ENCODE assay signal across 1 cellular context in genomic region chr9:98774746-98775145, GRCh38.
TF ChIP-seq lines count a peak whose summit lies in the region.

No MANE protein-coding gene starts in this region.

TF ChIP-seq in GM23338, 12 proteins besides CTCF, POLR2A, EP300 and RAD21:
- TF ChIP-seq, protein P1, sequence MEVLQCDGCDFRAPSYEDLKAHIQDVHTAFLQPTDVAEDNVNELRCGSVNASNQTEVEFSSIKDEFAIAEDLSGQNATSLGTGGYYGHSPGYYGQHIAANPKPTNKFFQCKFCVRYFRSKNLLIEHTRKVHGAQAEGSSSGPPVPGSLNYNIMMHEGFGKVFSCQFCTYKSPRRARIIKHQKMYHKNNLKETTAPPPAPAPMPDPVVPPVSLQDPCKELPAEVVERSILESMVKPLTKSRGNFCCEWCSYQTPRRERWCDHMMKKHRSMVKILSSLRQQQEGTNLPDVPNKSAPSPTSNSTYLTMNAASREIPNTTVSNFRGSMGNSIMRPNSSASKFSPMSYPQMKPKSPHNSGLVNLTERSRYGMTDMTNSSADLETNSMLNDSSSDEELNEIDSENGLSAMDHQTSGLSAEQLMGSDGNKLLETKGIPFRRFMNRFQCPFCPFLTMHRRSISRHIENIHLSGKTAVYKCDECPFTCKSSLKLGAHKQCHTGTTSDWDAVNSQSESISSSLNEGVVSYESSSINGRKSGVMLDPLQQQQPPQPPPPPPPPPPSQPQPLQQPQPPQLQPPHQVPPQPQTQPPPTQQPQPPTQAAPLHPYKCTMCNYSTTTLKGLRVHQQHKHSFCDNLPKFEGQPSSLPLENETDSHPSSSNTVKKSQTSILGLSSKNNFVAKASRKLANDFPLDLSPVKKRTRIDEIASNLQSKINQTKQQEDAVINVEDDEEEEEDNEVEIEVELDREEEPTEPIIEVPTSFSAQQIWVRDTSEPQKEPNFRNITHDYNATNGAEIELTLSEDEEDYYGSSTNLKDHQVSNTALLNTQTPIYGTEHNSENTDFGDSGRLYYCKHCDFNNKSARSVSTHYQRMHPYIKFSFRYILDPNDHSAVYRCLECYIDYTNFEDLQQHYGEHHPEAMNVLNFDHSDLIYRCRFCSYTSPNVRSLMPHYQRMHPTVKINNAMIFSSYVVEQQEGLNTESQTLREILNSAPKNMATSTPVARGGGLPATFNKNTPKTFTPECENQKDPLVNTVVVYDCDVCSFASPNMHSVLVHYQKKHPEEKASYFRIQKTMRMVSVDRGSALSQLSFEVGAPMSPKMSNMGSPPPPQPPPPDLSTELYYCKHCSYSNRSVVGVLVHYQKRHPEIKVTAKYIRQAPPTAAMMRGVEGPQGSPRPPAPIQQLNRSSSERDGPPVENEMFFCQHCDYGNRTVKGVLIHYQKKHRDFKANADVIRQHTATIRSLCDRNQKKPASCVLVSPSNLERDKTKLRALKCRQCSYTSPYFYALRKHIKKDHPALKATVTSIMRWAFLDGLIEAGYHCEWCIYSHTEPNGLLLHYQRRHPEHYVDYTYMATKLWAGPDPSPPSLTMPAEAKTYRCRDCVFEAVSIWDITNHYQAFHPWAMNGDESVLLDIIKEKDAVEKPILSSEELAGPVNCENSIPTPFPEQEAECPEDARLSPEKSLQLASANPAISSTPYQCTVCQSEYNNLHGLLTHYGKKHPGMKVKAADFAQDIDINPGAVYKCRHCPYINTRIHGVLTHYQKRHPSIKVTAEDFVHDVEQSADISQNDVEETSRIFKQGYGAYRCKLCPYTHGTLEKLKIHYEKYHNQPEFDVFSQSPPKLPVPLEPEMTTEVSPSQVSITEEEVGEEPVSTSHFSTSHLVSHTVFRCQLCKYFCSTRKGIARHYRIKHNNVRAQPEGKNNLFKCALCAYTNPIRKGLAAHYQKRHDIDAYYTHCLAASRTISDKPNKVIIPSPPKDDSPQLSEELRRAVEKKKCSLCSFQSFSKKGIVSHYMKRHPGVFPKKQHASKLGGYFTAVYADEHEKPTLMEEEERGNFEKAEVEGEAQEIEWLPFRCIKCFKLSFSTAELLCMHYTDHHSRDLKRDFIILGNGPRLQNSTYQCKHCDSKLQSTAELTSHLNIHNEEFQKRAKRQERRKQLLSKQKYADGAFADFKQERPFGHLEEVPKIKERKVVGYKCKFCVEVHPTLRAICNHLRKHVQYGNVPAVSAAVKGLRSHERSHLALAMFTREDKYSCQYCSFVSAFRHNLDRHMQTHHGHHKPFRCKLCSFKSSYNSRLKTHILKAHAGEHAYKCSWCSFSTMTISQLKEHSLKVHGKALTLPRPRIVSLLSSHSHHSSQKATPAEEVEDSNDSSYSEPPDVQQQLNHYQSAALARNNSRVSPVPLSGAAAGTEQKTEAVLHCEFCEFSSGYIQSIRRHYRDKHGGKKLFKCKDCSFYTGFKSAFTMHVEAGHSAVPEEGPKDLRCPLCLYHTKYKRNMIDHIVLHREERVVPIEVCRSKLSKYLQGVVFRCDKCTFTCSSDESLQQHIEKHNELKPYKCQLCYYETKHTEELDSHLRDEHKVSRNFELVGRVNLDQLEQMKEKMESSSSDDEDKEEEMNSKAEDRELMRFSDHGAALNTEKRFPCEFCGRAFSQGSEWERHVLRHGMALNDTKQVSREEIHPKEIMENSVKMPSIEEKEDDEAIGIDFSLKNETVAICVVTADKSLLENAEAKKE (CRISPR knock-in tag; IDR thresholded peaks at IDR 0.05) = no peak
- TF ChIP-seq ETS1 (IDR thresholded peaks at IDR 0.05) (no peak), EZH2phosphoT487 (IDR thresholded peaks at IDR 0.05; ENCODE audit: unreplicated experiment) (no peak), STAT1 (IDR thresholded peaks at IDR 0.05; ENCODE audit: unreplicated experiment) (no peak), ZNF114 (CRISPR knock-in tag; IDR thresholded peaks at IDR 0.05) (no peak), EZH2 (IDR thresholded peaks at IDR 0.05; ENCODE audit: low read depth, unreplicated experiment) (no peak), JUNB (IDR thresholded peaks at IDR 0.05; ENCODE audit: unreplicated experiment) (no peak), POLR2AphosphoS5 (IDR thresholded peaks at IDR 0.05; ENCODE audit: low read depth) (no peak), CREB1 (CRISPR knock-in tag; IDR thresholded peaks at IDR 0.05; ENCODE audit: low read depth) (no peak), ZNF331 (CRISPR knock-in tag; IDR thresholded peaks at IDR 0.05; ENCODE audit: low read depth) (no peak), NANOG (IDR thresholded peaks at IDR 0.05; ENCODE audit: borderline replicate concordance) (no peak)
- TF ChIP-seq, protein P2, sequence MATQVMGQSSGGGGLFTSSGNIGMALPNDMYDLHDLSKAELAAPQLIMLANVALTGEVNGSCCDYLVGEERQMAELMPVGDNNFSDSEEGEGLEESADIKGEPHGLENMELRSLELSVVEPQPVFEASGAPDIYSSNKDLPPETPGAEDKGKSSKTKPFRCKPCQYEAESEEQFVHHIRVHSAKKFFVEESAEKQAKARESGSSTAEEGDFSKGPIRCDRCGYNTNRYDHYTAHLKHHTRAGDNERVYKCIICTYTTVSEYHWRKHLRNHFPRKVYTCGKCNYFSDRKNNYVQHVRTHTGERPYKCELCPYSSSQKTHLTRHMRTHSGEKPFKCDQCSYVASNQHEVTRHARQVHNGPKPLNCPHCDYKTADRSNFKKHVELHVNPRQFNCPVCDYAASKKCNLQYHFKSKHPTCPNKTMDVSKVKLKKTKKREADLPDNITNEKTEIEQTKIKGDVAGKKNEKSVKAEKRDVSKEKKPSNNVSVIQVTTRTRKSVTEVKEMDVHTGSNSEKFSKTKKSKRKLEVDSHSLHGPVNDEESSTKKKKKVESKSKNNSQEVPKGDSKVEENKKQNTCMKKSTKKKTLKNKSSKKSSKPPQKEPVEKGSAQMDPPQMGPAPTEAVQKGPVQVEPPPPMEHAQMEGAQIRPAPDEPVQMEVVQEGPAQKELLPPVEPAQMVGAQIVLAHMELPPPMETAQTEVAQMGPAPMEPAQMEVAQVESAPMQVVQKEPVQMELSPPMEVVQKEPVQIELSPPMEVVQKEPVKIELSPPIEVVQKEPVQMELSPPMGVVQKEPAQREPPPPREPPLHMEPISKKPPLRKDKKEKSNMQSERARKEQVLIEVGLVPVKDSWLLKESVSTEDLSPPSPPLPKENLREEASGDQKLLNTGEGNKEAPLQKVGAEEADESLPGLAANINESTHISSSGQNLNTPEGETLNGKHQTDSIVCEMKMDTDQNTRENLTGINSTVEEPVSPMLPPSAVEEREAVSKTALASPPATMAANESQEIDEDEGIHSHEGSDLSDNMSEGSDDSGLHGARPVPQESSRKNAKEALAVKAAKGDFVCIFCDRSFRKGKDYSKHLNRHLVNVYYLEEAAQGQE (IDR thresholded peaks at IDR 0.05; ENCODE audit: unreplicated experiment) = no peak
TF ChIP-seq in GM23338: peak in this region for 0.
